8 cellular contexts compared by ENCODE assay signal in the genomic region with DNA sequence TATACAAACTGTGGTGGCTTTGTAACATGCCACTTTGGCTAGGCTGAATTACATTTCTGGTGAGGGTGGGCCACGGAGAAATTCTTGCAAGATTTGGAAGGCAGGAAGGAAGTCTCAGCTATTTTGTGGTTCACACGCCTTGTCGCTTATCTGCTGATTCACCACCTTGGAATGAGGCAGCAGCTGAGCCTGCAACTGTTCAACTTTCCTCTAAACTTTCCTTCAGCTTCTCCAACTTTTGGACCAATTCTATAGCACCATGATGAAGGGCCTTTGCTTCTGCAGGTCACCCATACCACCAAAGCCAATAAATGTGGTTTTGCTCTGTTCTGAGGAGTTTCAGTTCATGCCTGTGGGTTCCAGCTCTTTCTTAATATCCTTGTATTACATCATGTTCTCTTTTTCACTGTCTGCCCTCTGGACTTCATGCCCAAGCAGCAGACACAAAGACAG.
A peak's percentile ranks its signal among the peaks of the same experiment; 100 is the strongest.
DNase-seq lines count a peak whose midpoint lies in the region; ATAC-seq, FAIRE-seq and TF ChIP-seq lines count a peak whose summit lies in the region.

No MANE protein-coding gene starts in this region.

- peak overlapping the region; percentile 98 for H3K27ac ChIP-seq in epithelial cell of prostate

- H3K9me3 Mint-ChIP-seq in progenitor cell of endocrine pancreas (ENCODE audit: low read depth) = peaks cover 12% of the 10 kb centered on the region

- FAIRE-seq in RCC 7860 (lab: Jason Lieb, UNC) = peak; percentile 98

- H3K27me3 Mint-ChIP-seq in progenitor cell of endocrine pancreas = no peaks in the 10 kb centered on the region

- CTCF ChIA-PET in GM10248 (lab: Yijun Ruan, JAX) = interaction anchor here (1.7 to 1.8 kb wide), 2 partner anchors 10 to 17 kb away, joined by 5 to 6 read pairs; no protein-coding TSS in a partner anchor

- peak overlapping the region; percentile 45 for H3K27ac Mint-ChIP-seq in progenitor cell of endocrine pancreas

- DNase-seq in RCC 7860 (ENCODE audit: low spot score) = peak; percentile 98
- peak; percentile 27 for DNase-seq in epithelial cell of prostate (ENCODE audit: low read depth, low spot score)
- no peak for DNase-seq in progenitor cell of endocrine pancreas (ENCODE audit: low spot score, unreplicated experiment)
- no peak for DNase-seq in GM10248 (ENCODE audit: extremely low spot score)

- peaks cover 12% of the 10 kb centered on the region for H3K4me1 Mint-ChIP-seq in progenitor cell of endocrine pancreas (ENCODE audit: low read depth)

- no peak for TF ChIP-seq POLR2A in GM18505 (IDR thresholded peaks at IDR 0.05; ENCODE audit: borderline replicate concordance, extremely low read depth, insufficient read depth, insufficient read length)

- POLR2A ChIA-PET in GM10248 (lab: Yijun Ruan, JAX) = no interaction called here

- TF ChIP-seq CTCF in progenitor cell of endocrine pancreas (IDR thresholded peaks at IDR 0.05; ENCODE audit: unreplicated experiment) (no peak), GM10248 (IDR thresholded peaks at IDR 0.05; ENCODE audit: control extremely low read depth, extremely low read depth, low read depth, missing control alignments) (no peak)

- ATAC-seq in GM18870 (IDR thresholded peaks at IDR 0.05; ENCODE audit: unreplicated experiment) (peak; percentile 55), GM18505 (IDR thresholded peaks at IDR 0.05; ENCODE audit: unreplicated experiment) (no peak), HG02981 (IDR thresholded peaks at IDR 0.05; ENCODE audit: unreplicated experiment) (no peak), GM18909 (IDR thresholded peaks at IDR 0.05; ENCODE audit: poor library complexity, unreplicated experiment) (no peak)

- no peak overlapping the region for H3K4me3 Mint-ChIP-seq in progenitor cell of endocrine pancreas (ENCODE audit: low read depth)

- peaks cover 3% of the 10 kb centered on the region for H3K36me3 Mint-ChIP-seq in progenitor cell of endocrine pancreas (ENCODE audit: insufficient read depth)

Comparison
In these comparisons a context has a peak if more than half of its experiments do, and no peak if none do; other contexts are left out.
1. DNase-seq: peak in RCC 7860 (single experiment) and epithelial cell of prostate (single experiment); none in progenitor cell of endocrine pancreas (single experiment) and GM10248 (single experiment).